Comparison of ENCODE assay signal across 7 cellular contexts in the genomic region with DNA sequence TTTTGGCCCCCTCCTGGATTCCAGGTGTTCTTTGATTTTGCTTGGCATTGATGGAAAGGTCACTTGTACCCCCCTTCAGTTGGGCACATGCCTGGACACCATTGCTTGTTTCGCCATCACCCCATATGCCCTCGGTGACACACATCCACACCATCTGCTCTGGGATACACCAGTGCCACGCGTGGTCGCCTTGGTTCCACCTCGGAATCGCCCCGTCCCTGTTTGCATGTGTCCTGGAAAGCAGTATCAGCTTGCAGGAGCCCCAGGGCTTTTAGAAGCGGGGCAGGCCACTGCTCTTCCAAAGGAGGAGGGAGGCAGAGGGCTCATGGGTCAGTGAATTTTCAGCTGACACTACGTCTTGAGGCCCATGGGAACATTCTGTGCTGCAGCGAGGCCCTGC.
"Had no signal": no experiment of that assay in that cellular context is flagged by ENCODE, and none has a peak within 500 bp of the region (broad histone marks: within the 10 kb centered on the region; RNA-seq: fewer than 3 reads in every experiment).

No MANE protein-coding gene starts in this region.

- H3K4me3 Mint-ChIP-seq: IgD-negative memory B cell had no signal

- H3K27me3 Mint-ChIP-seq: IgD-negative memory B cell had no signal

- H3K36me3 Mint-ChIP-seq: IgD-negative memory B cell had no signal

- H3K27ac Mint-ChIP-seq: IgD-negative memory B cell had no signal

- DNase-seq: IMR-90, KBM-7 had no signal

- ATAC-seq: HepG2, K562 had no signal

- H3K27ac ChIP-seq: HL-60 had no signal

- FAIRE-seq: HepG2, HTR-8/SVneo, K562 had no signal

- H3K4me3 ChIP-seq: K562 had no signal
